Comparison of ENCODE assay signal across 8 cellular contexts in the genomic region with DNA sequence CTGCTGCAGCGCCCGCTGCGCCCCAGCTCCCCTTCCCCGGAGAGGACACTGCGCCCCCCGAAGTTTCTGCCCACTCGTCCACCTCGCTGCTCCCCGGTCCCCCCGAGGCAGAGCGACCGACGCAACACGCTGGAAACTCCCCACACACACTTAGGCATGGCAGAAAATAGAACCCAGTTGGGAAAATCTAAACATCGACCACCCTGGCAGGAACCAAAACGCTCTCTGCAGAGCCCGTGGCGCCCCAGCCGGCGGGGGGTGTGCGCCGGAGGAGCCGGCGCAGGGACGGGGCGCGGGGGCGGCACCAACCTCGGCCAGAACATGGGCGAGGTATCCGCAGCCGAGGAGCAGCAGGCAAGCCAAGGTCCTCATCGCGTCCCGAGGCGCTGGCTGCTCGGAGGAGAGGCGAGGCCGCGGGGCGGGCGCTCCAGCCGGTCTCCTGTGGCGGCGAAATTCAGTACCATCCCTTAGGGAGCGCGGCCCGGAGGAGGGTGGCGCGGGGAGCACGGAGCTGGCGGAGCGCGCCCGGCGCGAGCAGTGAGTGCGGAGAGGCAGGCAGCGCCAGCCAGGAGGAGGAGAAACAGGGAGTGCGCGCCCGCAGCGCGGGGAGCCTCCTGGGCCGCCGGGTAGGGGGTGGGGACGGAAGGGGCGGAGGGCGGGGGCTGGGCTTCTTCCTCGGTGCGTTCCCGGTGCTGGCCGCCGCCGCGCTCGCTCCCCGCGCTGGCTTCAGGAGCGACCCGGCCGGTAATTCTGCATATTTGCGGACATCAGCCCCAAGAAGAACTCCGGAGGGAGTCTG. TPM values are rescaled to one million over a fixed set of nuclear protein-coding genes. Genes with fewer than 3 reads are reported as not detected.
A peak's percentile ranks its signal among the peaks of the same experiment; 100 is the strongest.
DNase-seq lines count a peak whose midpoint lies in the region; ATAC-seq and TF ChIP-seq lines count a peak whose summit lies in the region.

No MANE protein-coding gene starts in this region.

- peak; percentile 50 for ATAC-seq in omental fat pad (ENCODE audit: low FRiP score)
- ATAC-seq in GM19463 (IDR thresholded peaks at IDR 0.05; ENCODE audit: unreplicated experiment), result no peak

- H3K4me3 ChIP-seq in AG04450 (ENCODE audit: low read depth, low read length), result peak overlapping the region; percentile 61
- peak overlapping the region; percentile 55 for H3K4me3 ChIP-seq in cardiac muscle cell

- H3K27ac ChIP-seq in AG04450 (ENCODE audit: low read depth, low read length) (no peak overlapping the region), cardiac muscle cell (peak overlapping the region; percentile 8)

- no peaks in the 10 kb centered on the region for H3K36me3 ChIP-seq in cardiac muscle cell

- H3K27me3 ChIP-seq in AG04450 (ENCODE audit: control insufficient read depth, insufficient read depth, low read length), result peaks cover 35% of the 10 kb centered on the region
- peaks cover 46% of the 10 kb centered on the region for H3K27me3 ChIP-seq in cardiac muscle cell

- in situ Hi-C loops in GM13977 (cut with MboI; ENCODE audit: low pct_unique_long_range_greater_than_20kb, low sequenced_read_pairs, unreplicated experiment), result no loop called here

- no peak for DNase-seq in AG04450 (ENCODE audit: low read depth, low spot score)
- peak; percentile 80 for DNase-seq in GM13977 (ENCODE audit: low spot score)
- peak; percentile 52 for DNase-seq in NCI-H748 treated with DMSO at 0.1 percent for 48 hours (lab: John Stamatoyannopoulos, UW)
- DNase-seq in amniotic epithelial cell (ENCODE audit: low read depth), result peak; percentile 83
- peak; percentile 88 for DNase-seq in cardiac muscle cell (ENCODE audit: low read depth in 1 of 2, low spot score in 1 of 2)
- DNase-seq in omental fat pad (ENCODE audit: low spot score), result no peak
- DNase-seq in cerebellar nuclear complex (lab: John Stamatoyannopoulos, UW), result no peak

- H3K9me3 ChIP-seq in AG04450 (ENCODE audit: control insufficient read depth, insufficient read depth, low read length), result no peaks in the 10 kb centered on the region; the same call in 1 of the 2 replicates
- no peaks in the 10 kb centered on the region for H3K9me3 ChIP-seq in cardiac muscle cell (ENCODE audit: low read depth)

- CTCF ChIA-PET in AG04450 (lab: Charles Lee), result no interaction called here

- TF ChIP-seq CTCF in AG04450 (IDR thresholded peaks at IDR 0.05; ENCODE audit: low read depth, low read length), result no peak
- no peak for TF ChIP-seq CTCF in GM13977 (IDR thresholded peaks at IDR 0.05; ENCODE audit: extremely low read depth, insufficient read depth, missing control alignments)
- TF ChIP-seq CTCF in cardiac muscle cell (IDR thresholded peaks at IDR 0.05; ENCODE audit: low read depth, low read length), result no peak
- TF ChIP-seq CTCF in omental fat pad (IDR thresholded peaks at IDR 0.05), result no peak

- POLR2A ChIA-PET in AG04450 (lab: Yijun Ruan, JAX), result interaction anchor here (0.7 kb wide), 1 partner anchor 57 kb away, joined by 4 read pairs; no protein-coding TSS in a partner anchor

- H3K4me1 ChIP-seq in cardiac muscle cell (ENCODE audit: low read depth), result peaks cover 19% of the 10 kb centered on the region

RNA-seq across cellular contexts. Expression of a gene that starts 0.8 kb away (rescaled TPM):
- polyA plus RNA-seq in AG04450 (2011; rRNA removed), result 2.0 and 2.2 TPM in 2 replicates
- polyA minus RNA-seq in AG04450 (2011; rRNA and poly(A)+ RNA removed), result 5.3 and 6.3 TPM in 2 replicates
- 22.0 and 25.6 TPM in 2 replicates for total RNA-seq in cardiac muscle cell
- 6.5 and 7.7 TPM in 2 replicates for polyA plus RNA-seq in cardiac muscle cell
- total RNA-seq in omental fat pad, result 10 to 100 TPM in 1 of 4 donors, 1 to 10 TPM in 3; 7.0 to 23.7 (median 8.8) TPM

Comparison
In these comparisons a context has a peak if more than half of its experiments do, and no peak if none do; other contexts are left out.
1. DNase-seq: peak in GM13977 (single experiment), NCI-H748 treated with DMSO at 0.1 percent for 48 hours (single experiment), amniotic epithelial cell (single experiment) and cardiac muscle cell (2 of 2); none in AG04450 (single experiment), omental fat pad (single experiment) and cerebellar nuclear complex (0 of 2).